36 cellular contexts compared by ENCODE assay signal in genomic region chr12:7985802-7986418, GRCh38. TPM values are rescaled to one million over a fixed set of nuclear protein-coding genes. Genes with fewer than 3 reads are reported as not detected.
"Had no signal": no experiment of that assay in that cellular context is flagged by ENCODE, and none has a peak within 500 bp of the region (broad histone marks: within the 10 kb centered on the region; RNA-seq: fewer than 3 reads in every experiment).

No MANE protein-coding gene starts in this region.

- DNase-seq: activated CD4-positive, alpha-beta T cell treated with anti-CD3 and anti-CD28 coated beads for 1 hour; activated CD4-positive, alpha-beta T cell treated with anti-CD3 and anti-CD28 coated beads for 48 hours; activated CD4-positive, alpha-beta T cell treated with anti-CD3 and anti-CD28 coated beads, Interleukin-2, amount 50 U/mL, for 4 hours; activated CD4-positive, CD25-positive, alpha-beta regulatory T cell; activated CD8-positive, alpha-beta memory T cell treated with anti-CD3 and anti-CD28 coated beads, Interleukin-2, amount 50 U/mL, for 48 hours; activated CD8-positive, alpha-beta T cell treated with anti-CD3 and anti-CD28 coated beads, Interleukin-2, amount 10 ng/mL, durations not matched to agents 7 days and 5 days; activated effector memory CD4-positive, alpha-beta T cell treated with Interleukin-2 at 50 U/mL for 16 hours; activated naive CD4-positive, alpha-beta T cell; activated naive CD4-positive, alpha-beta T cell treated with anti-CD3 and anti-CD28 coated beads, Interleukin-2, amount 50 U/mL, for 16 hours; activated naive CD8-positive, alpha-beta T cell treated with anti-CD3 and anti-CD28 coated beads for 36 hours; activated T-cell treated with anti-CD3 and anti-CD28 coated beads, Interleukin-2, amount 50 U/mL, for 48 hours; amniotic stem cell; aorta; brain microvascular endothelial cell; MM.1S; MV-4-11; NCI-H1092; NCI-H1436 treated with DMSO at 0.1 percent for 48 hours; NCI-H1694 treated with DMSO at 0.1 percent for 48 hours; NCI-H2029; NCI-H2107; NCI-H2171; NCI-H510A; NCI-H526; NCI-H748 treated with DMSO at 0.1 percent for 48 hours; NK-92 treated with Interleukin-12 subunit alpha and Interleukin-12 subunit beta, amount 100 ng/mL, for 24 hours; PC-3; SIG-M5; SW 1271; T-helper 1 cell; T1000; WERI-Rb-1 had no signal

- H3K27me3 ChIP-seq: brain microvascular endothelial cell had no signal

- H3K36me3 ChIP-seq: brain microvascular endothelial cell, WERI-Rb-1 had no signal

- H3K27ac Mint-ChIP-seq: activated CD8-positive, alpha-beta T cell treated with anti-CD3 and anti-CD28 coated beads, Interleukin-2, amount 10 ng/mL, durations not matched to agents 7 days and 5 days; activated naive CD8-positive, alpha-beta T cell treated with anti-CD3 and anti-CD28 coated beads for 36 hours had no signal

- H3K27ac ChIP-seq: brain microvascular endothelial cell, KMS-11, RWPE1, WERI-Rb-1 had no signal

- H3K9me3 Mint-ChIP-seq: activated naive CD8-positive, alpha-beta T cell treated with anti-CD3 and anti-CD28 coated beads for 36 hours had no signal

- ATAC-seq: activated CD8-positive, alpha-beta T cell treated with anti-CD3 and anti-CD28 coated beads, Interleukin-2, amount 10 ng/mL, durations not matched to agents 7 days and 5 days; PC-3; Right ventricle myocardium inferior had no signal

- FAIRE-seq: RCC 7860 had no signal

- H3K36me3 Mint-ChIP-seq: activated naive CD8-positive, alpha-beta T cell treated with anti-CD3 and anti-CD28 coated beads for 36 hours had no signal

- H3K27me3 Mint-ChIP-seq: activated naive CD8-positive, alpha-beta T cell treated with anti-CD3 and anti-CD28 coated beads for 36 hours had no signal

- H3K4me2 ChIP-seq: KMS-11 had no signal

- H3K4me3 Mint-ChIP-seq: activated CD8-positive, alpha-beta T cell treated with anti-CD3 and anti-CD28 coated beads, Interleukin-2, amount 10 ng/mL, durations not matched to agents 7 days and 5 days; activated naive CD8-positive, alpha-beta T cell treated with anti-CD3 and anti-CD28 coated beads for 36 hours had no signal

- H3K9ac ChIP-seq: KMS-11 had no signal

RNA-seq across cellular contexts. Expression of gene SLC2A3, which starts 49.9 kb away (rescaled TPM):
- total RNA-seq: PC-3 had no signal
